Comparison of ENCODE assay signal across 12 cellular contexts in genomic region chr7:156999611-157000046, GRCh38. TPM values are rescaled to one million over a fixed set of nuclear protein-coding genes. Genes with fewer than 3 reads are reported as not detected.
A peak's percentile ranks its signal among the peaks of the same experiment; 100 is the strongest.
DNase-seq lines count a peak whose midpoint lies in the region; ATAC-seq, FAIRE-seq and TF ChIP-seq lines count a peak whose summit lies in the region.
"Had no signal": no experiment of that assay in that cellular context is flagged by ENCODE, and none has a peak within 500 bp of the region (broad histone marks: within the 10 kb centered on the region; RNA-seq: fewer than 3 reads in every experiment).

No MANE protein-coding gene starts in this region.

- no peak for FAIRE-seq in A549 (lab: Jason Lieb, UNC)
- FAIRE-seq: G401.6 had no signal

- no peak; a peak in 2 of 6 replicates for ATAC-seq in A549
- ATAC-seq in GM21423 (IDR thresholded peaks at IDR 0.05; ENCODE audit: unreplicated experiment) = peak; percentile 33
- no peak for ATAC-seq in lung (ENCODE audit: insufficient read depth, low FRiP score)

- POLR2A ChIA-PET in A549 (lab: Yijun Ruan, JAX) = no interaction called here

- TF ChIP-seq CTCF in A549 (IDR thresholded peaks at IDR 0.05) = no peak
- no peak for TF ChIP-seq CTCF in astrocyte of the cerebellum (IDR thresholded peaks at IDR 0.05; ENCODE audit: low read depth, low read length, missing control alignments)
- no peak for TF ChIP-seq CTCF in lung (IDR thresholded peaks at IDR 0.05; ENCODE audit: control extremely low read depth, extremely low read depth)

- peak overlapping the region; percentile 77 for H3K4me3 ChIP-seq in A549
- H3K4me3 ChIP-seq in astrocyte of the cerebellum (ENCODE audit: low read depth, low read length) = peak overlapping the region; percentile 9
- H3K4me3 ChIP-seq in lung = peak overlapping the region; percentile 36

- CTCF ChIA-PET in A549 (lab: Yijun Ruan, JAX) = interaction anchor here (1.1 kb wide), 1 partner anchor 15 kb away, joined by 3 read pairs; no protein-coding TSS in a partner anchor

- no peaks in the 10 kb centered on the region for H3K9me3 ChIP-seq in A549
- H3K9me3 ChIP-seq in lung (ENCODE audit: control insufficient read depth in 2 of 2, insufficient read depth in 1 of 2, low read length in 1 of 2) = peaks cover 0 to 5% of the 10 kb centered on the region in 2 donors

- DNase-seq in A549 (ENCODE audit: low read depth in 1 of 2, low spot score in 1 of 2) (no peak), astrocyte of the cerebellum (ENCODE audit: low read depth) (no peak), lung (ENCODE audit: low spot score) (no peak), GM19238 (ENCODE audit: insufficient read length, low spot score) (no peak), NCI-H524 (lab: John Stamatoyannopoulos, UW) (no peak), NK-92 (lab: John Stamatoyannopoulos, UW; ENCODE audit: unreplicated experiment) (no peak), NCI-H1092 (lab: John Stamatoyannopoulos, UW) (no peak)
- DNase-seq: Karpas-422, substantia nigra had no signal

- no peaks in the 10 kb centered on the region for H3K36me3 ChIP-seq in lung (ENCODE audit: control insufficient read depth in 2 of 2, insufficient read depth in 2 of 2, low read length in 2 of 2)

- H3K27ac ChIP-seq in A549 = peak overlapping the region; percentile 75 to 95
- no peak overlapping the region for H3K27ac ChIP-seq in lung (ENCODE audit: low read depth in 1 of 2, low read length in 1 of 2)

- in situ Hi-C loops in astrocyte of the cerebellum (cut with HindIII; ENCODE audit: low sequenced_read_pairs) = no loop called here

- no peak for TF ChIP-seq RAD21 in A549 (conservative IDR thresholded peaks at IDR 0.05 in 1 of 2, IDR thresholded peaks at IDR 0.05 in 1 of 2)

- TF ChIP-seq POLR2A in A549 (IDR thresholded peaks at IDR 0.05; ENCODE audit: low read length) = no peak

- H3K4me1 ChIP-seq in A549 = peaks cover 7% of the 10 kb centered on the region; the same call in 2 of the 3 replicates
- peaks cover 4 to 13% of the 10 kb centered on the region in 2 donors for H3K4me1 ChIP-seq in lung (ENCODE audit: control insufficient read depth in 2 of 2, insufficient read depth in 2 of 2, low read length in 2 of 2)

- no peak for TF ChIP-seq EP300 in A549 (IDR thresholded peaks at IDR 0.05)

- H3K27me3 ChIP-seq in lung (ENCODE audit: control insufficient read depth, insufficient read depth) = peaks cover 7% of the 10 kb centered on the region

- H3K4me2 ChIP-seq in A549 = peak overlapping the region; percentile 93

- 88% methylated on average over 8 of the region's 56 CpGs for WGBS in A549 (ENCODE audit: missing lambda C conversion rate)
- 2 to 5% methylated on average over 16 to 56 of the region's 56 CpGs for WGBS in lung, 2 donors

TF ChIP-seq in A549, 52 proteins besides CTCF, POLR2A, EP300 and RAD21:
- TF ChIP-seq TP53 (CRISPR knock-in tag; IDR thresholded peaks at IDR 0.05) = no peak
- no peak for TF ChIP-seq MYC (IDR thresholded peaks at IDR 0.05; ENCODE audit: borderline replicate concordance, low read length)
- no peak for TF ChIP-seq TFCP2L1 (CRISPR knock-in tag; IDR thresholded peaks at IDR 0.05)

RNA-seq across cellular contexts. Expression of gene MNX1, which starts 10.8 kb away (rescaled TPM):
- polyA plus RNA-seq in A549 (2011; rRNA removed) (0.67 and 0.70 TPM in 2 replicates), A549 (2017; fragmentation: RNase III; extraction: RNeasy Plus Mini Kit Qiagen cat#74134 plus additional on column Dnase treatment) (3.1 to 4.5 TPM (median 4.2 TPM) in 3 replicates), lung (under 1 TPM in 1 of 2 donors, not detected in 1; 0.10 TPM)
- polyA plus RNA-seq in A549 (2012; cell fraction: cytosol; rRNA removed) = 1.5 and 1.8 TPM in 2 replicates
- polyA plus RNA-seq in A549 (2012; cell fraction: nucleus; rRNA removed) = 3.2 TPM in 2 replicates
- polyA minus RNA-seq in A549 (2011; rRNA and poly(A)+ RNA removed) = 0.88 and 1.0 TPM in 2 replicates
- 1 to 10 TPM in 1 of 2 donors, not detected in 1; 1.4 TPM for total RNA-seq in lung
- total RNA-seq: liver had no signal

RNA-seq across cellular contexts. Expression of gene NOM1, which starts 50.1 kb away (rescaled TPM):
- 15.5 and 19.1 TPM in 2 replicates for polyA plus RNA-seq in A549 (2011; rRNA removed)
- 9.9 and 10.7 TPM in 2 replicates for polyA plus RNA-seq in A549 (2012; cell fraction: cytosol; rRNA removed)
- 28.0 and 34.9 TPM in 2 replicates for polyA plus RNA-seq in A549 (2012; cell fraction: nucleus; rRNA removed)
- polyA plus RNA-seq in A549 (2017; fragmentation: RNase III; extraction: RNeasy Plus Mini Kit Qiagen cat#74134 plus additional on column Dnase treatment) = 17.7 to 19.0 TPM (median 18.8 TPM) in 3 replicates
- 22.2 and 24.6 TPM in 2 replicates for polyA minus RNA-seq in A549 (2011; rRNA and poly(A)+ RNA removed)
- total RNA-seq in lung = 10 to 100 TPM; 21.3 to 33.6 TPM
- 10 to 100 TPM in 1 of 2 donors, 1 to 10 TPM in 1; 8.3 to 12.4 TPM for polyA plus RNA-seq in lung

Comparison
In these comparisons a context has a peak if more than half of its experiments do, and no peak if none do; other contexts are left out.
1. H3K27ac ChIP-seq: peak in A549 (2 of 2); none in lung (0 of 2).
2. H3K4me3 ChIP-seq: peak in every context shown above with its lines; median percentile 77 in A549; 36 in lung; 9 in astrocyte of the cerebellum.